Comparison of ENCODE assay signal across 10 cellular contexts in genomic region chr11:20399498-20399897, GRCh38. TPM values are rescaled to one million over a fixed set of nuclear protein-coding genes. Genes with fewer than 3 reads are reported as not detected.
"Had no signal": no experiment of that assay in that cellular context is flagged by ENCODE, and none has a peak within 500 bp of the region (broad histone marks: within the 10 kb centered on the region; RNA-seq: fewer than 3 reads in every experiment).

No MANE protein-coding gene starts in this region.

- H3K27ac Mint-ChIP-seq: HFFc6 had no signal

- H3K4me3 ChIP-seq: GM23248, HAP-1, K562 had no signal

- H3K27ac ChIP-seq: GM23248, HL-60 had no signal

- H3K9me3 ChIP-seq: HAP-1 had no signal

- H3K9me3 Mint-ChIP-seq: HFFc6 had no signal

- H3K4me3 Mint-ChIP-seq: HFFc6 had no signal

- DNase-seq: GM23248, GOT3, H7, HFFc6, IMR-90 had no signal

- H3K9ac ChIP-seq: GM23248 had no signal

- ATAC-seq: HCT116, HepG2, K562 had no signal

RNA-seq across cellular contexts. Expression of gene HTATIP2, which starts 36.0 kb away (rescaled TPM):
- total RNA-seq: HepG2 had no signal
- polyA plus RNA-seq: HepG2 had no signal
